ENCODE assay signal across 1 cellular context in the genomic region with DNA sequence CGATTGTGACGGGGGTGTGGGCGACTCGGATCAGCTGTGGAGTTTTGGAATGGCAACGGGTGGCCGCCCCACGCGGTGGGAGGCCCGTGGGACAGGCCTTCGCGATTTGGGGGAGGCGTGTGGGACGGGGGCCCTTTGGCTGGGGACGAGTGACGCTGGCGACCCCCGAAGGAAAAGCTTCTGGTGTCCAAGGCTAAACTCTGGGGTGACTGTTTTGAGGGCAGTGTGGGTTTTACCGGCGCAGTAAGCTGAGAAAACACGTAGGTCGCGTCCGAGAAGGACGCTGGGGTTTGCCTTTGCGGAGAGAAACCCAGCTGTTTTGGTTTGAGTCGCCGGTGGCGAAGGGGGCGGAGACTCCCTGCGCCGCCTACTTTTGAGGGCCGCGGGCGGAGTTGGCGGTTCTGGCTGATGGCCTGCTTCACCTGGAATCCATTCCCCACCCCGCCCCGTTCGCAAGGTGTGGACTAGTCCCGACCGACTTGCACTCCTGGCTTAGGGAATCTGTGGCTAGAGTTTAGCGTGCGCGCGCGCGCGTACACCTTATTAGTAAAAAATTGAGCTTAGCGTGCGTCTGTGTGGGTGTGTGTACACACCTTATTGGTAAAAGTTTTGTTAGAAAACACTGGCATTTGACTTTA.
TF ChIP-seq lines count a peak whose summit lies in the region.

No MANE protein-coding gene starts in this region.

TF ChIP-seq in GM12878, 131 proteins besides CTCF, POLR2A, EP300 and RAD21 (continued from another document):
- TF ChIP-seq, protein P1, sequence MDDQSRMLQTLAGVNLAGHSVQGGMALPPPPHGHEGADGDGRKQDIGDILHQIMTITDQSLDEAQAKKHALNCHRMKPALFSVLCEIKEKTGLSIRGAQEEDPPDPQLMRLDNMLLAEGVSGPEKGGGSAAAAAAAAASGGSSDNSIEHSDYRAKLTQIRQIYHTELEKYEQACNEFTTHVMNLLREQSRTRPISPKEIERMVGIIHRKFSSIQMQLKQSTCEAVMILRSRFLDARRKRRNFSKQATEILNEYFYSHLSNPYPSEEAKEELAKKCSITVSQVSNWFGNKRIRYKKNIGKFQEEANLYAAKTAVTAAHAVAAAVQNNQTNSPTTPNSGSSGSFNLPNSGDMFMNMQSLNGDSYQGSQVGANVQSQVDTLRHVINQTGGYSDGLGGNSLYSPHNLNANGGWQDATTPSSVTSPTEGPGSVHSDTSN (IDR thresholded peaks at IDR 0.05; ENCODE audit: insufficient replicate concordance, low read depth, low read length): peak; percentile 40
- TF ChIP-seq IKZF1 (conservative IDR thresholded peaks at IDR 0.05) (no peak; the same call in 1 of the 2 replicates), MXI1 (IDR thresholded peaks at IDR 0.05; ENCODE audit: low read depth, low read length) (no peak; the same call in 1 of the 2 replicates), ZZZ3 (IDR thresholded peaks at IDR 0.05; ENCODE audit: control insufficient read depth, insufficient read length, low read depth) (no peak), STAT1 (conservative IDR thresholded peaks at IDR 0.05) (no peak), CBFB (IDR thresholded peaks at IDR 0.05; ENCODE audit: low read depth) (0 out of 2 replicates have a peak, but pooled peaks have one; percentile 18), SIN3A (IDR thresholded peaks at IDR 0.05; ENCODE audit: low read depth, low read length) (peak; percentile 78; the same call in 1 of the 2 replicates), RB1 (IDR thresholded peaks at IDR 0.05; ENCODE audit: borderline replicate concordance) (no peak), EED (IDR thresholded peaks at IDR 0.05; ENCODE audit: low read depth) (peak; percentile 39; the same call in 1 of the 2 replicates), ZNF622 (IDR thresholded peaks at IDR 0.05) (no peak), NBN (IDR thresholded peaks at IDR 0.05) (no peak), POLR2AphosphoS5 (IDR thresholded peaks at IDR 0.05; ENCODE audit: low read length) (peak; percentile 87), TARDBP (IDR thresholded peaks at IDR 0.05; ENCODE audit: borderline replicate concordance) (no peak; the same call in 1 of the 2 replicates), SMAD5 (IDR thresholded peaks at IDR 0.05; ENCODE audit: low read depth) (no peak), POU2F2 (IDR thresholded peaks at IDR 0.05; ENCODE audit: borderline replicate concordance, low read depth, low read length) (0 out of 3 replicates have a peak, but pooled peaks have one; percentile 60), TAF1 (IDR thresholded peaks at IDR 0.05; ENCODE audit: borderline replicate concordance, low read depth, low read length) (peak; percentile 65; the same call in 1 of the 2 replicates), TCF12 (IDR thresholded peaks at IDR 0.05; ENCODE audit: low read depth, low read length) (peak; percentile 73; the same call in 1 of the 2 replicates), TCF3 (IDR thresholded peaks at IDR 0.05; ENCODE audit: borderline replicate concordance, insufficient read depth, low read depth, low read length) (peak; percentile 61; the same call in 1 of the 2 replicates), HCFC1 (IDR thresholded peaks at IDR 0.05; ENCODE audit: low read length) (0 out of 2 replicates have a peak, but pooled peaks have one; percentile 28), BHLHE40 (IDR thresholded peaks at IDR 0.05; ENCODE audit: borderline replicate concordance in 1 of 2, low read depth in 2 of 2, low read length in 1 of 2) (peak in 1 of 2 experiments; percentile 8; a peak in 1 of 4 replicates), RUNX3 (IDR thresholded peaks at IDR 0.05; ENCODE audit: low read length) (peak; percentile 72), YY1 (IDR thresholded peaks at IDR 0.05; ENCODE audit: low read depth, low read length) (peak; percentile 61; the same call in 1 of the 2 replicates), IKZF2 (IDR thresholded peaks at IDR 0.05) (peak; percentile 14 to 30; a peak in 1 of 4 replicates), GABPA (IDR thresholded peaks at IDR 0.05; ENCODE audit: low read depth) (0 out of 2 replicates have a peak, but pooled peaks have one; percentile 20), PAX5 (IDR thresholded peaks at IDR 0.05; ENCODE audit: borderline replicate concordance, low read depth, low read length) (peak; percentile 40; the same call in 1 of the 2 replicates), CREB1 (IDR thresholded peaks at IDR 0.05; ENCODE audit: low read depth) (peak; percentile 56; the same call in 1 of the 2 replicates)
- TF ChIP-seq, protein P2, sequence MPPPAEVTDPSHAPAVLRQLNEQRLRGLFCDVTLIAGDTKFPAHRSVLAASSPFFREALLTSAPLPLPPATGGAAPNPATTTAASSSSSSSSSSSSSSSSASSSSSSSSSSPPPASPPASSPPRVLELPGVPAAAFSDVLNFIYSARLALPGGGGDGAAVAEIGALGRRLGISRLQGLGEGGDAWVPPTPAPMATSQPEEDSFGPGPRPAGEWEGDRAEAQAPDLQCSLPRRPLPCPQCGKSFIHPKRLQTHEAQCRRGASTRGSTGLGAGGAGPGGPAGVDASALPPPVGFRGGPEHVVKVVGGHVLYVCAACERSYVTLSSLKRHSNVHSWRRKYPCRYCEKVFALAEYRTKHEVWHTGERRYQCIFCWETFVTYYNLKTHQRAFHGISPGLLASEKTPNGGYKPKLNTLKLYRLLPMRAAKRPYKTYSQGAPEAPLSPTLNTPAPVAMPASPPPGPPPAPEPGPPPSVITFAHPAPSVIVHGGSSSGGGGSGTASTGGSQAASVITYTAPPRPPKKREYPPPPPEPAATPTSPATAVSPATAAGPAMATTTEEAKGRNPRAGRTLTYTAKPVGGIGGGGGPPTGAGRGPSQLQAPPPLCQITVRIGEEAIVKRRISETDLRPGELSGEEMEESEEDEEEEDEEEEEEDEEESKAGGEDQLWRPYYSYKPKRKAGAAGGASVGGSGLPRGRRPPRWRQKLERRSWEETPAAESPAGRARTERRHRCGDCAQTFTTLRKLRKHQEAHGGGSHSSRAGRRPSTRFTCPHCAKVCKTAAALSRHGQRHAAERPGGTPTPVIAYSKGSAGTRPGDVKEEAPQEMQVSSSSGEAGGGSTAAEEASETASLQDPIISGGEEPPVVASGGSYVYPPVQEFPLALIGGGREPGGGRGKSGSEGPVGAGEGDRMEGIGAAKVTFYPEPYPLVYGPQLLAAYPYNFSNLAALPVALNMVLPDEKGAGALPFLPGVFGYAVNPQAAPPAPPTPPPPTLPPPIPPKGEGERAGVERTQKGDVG (CRISPR knock-in tag; IDR thresholded peaks at IDR 0.05): no peak
- TF ChIP-seq, protein P3, sequence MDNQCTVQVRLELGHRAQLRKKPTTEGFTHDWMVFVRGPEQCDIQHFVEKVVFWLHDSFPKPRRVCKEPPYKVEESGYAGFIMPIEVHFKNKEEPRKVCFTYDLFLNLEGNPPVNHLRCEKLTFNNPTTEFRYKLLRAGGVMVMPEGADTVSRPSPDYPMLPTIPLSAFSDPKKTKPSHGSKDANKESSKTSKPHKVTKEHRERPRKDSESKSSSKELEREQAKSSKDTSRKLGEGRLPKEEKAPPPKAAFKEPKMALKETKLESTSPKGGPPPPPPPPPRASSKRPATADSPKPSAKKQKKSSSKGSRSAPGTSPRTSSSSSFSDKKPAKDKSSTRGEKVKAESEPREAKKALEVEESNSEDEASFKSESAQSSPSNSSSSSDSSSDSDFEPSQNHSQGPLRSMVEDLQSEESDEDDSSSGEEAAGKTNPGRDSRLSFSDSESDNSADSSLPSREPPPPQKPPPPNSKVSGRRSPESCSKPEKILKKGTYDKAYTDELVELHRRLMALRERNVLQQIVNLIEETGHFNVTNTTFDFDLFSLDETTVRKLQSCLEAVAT (IDR thresholded peaks at IDR 0.05): peak; percentile 52; the same call in 1 of the 2 replicates
- TF ChIP-seq, protein P4, sequence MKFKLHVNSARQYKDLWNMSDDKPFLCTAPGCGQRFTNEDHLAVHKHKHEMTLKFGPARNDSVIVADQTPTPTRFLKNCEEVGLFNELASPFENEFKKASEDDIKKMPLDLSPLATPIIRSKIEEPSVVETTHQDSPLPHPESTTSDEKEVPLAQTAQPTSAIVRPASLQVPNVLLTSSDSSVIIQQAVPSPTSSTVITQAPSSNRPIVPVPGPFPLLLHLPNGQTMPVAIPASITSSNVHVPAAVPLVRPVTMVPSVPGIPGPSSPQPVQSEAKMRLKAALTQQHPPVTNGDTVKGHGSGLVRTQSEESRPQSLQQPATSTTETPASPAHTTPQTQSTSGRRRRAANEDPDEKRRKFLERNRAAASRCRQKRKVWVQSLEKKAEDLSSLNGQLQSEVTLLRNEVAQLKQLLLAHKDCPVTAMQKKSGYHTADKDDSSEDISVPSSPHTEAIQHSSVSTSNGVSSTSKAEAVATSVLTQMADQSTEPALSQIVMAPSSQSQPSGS (IDR thresholded peaks at IDR 0.05; ENCODE audit: low read length): no peak
- TF ChIP-seq, protein P5, sequence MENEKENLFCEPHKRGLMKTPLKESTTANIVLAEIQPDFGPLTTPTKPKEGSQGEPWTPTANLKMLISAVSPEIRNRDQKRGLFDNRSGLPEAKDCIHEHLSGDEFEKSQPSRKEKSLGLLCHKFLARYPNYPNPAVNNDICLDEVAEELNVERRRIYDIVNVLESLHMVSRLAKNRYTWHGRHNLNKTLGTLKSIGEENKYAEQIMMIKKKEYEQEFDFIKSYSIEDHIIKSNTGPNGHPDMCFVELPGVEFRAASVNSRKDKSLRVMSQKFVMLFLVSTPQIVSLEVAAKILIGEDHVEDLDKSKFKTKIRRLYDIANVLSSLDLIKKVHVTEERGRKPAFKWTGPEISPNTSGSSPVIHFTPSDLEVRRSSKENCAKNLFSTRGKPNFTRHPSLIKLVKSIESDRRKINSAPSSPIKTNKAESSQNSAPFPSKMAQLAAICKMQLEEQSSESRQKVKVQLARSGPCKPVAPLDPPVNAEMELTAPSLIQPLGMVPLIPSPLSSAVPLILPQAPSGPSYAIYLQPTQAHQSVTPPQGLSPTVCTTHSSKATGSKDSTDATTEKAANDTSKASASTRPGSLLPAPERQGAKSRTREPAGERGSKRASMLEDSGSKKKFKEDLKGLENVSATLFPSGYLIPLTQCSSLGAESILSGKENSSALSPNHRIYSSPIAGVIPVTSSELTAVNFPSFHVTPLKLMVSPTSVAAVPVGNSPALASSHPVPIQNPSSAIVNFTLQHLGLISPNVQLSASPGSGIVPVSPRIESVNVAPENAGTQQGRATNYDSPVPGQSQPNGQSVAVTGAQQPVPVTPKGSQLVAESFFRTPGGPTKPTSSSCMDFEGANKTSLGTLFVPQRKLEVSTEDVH (IDR thresholded peaks at IDR 0.05; ENCODE audit: low read depth, partially characterized antibody): no peak
- TF ChIP-seq, protein P6, sequence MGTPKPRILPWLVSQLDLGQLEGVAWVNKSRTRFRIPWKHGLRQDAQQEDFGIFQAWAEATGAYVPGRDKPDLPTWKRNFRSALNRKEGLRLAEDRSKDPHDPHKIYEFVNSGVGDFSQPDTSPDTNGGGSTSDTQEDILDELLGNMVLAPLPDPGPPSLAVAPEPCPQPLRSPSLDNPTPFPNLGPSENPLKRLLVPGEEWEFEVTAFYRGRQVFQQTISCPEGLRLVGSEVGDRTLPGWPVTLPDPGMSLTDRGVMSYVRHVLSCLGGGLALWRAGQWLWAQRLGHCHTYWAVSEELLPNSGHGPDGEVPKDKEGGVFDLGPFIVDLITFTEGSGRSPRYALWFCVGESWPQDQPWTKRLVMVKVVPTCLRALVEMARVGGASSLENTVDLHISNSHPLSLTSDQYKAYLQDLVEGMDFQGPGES (IDR thresholded peaks at IDR 0.05): no peak
- TF ChIP-seq, protein P7, sequence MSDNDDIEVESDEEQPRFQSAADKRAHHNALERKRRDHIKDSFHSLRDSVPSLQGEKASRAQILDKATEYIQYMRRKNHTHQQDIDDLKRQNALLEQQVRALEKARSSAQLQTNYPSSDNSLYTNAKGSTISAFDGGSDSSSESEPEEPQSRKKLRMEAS (IDR thresholded peaks at IDR 0.05; ENCODE audit: low read depth, low read length): peak; percentile 34; the same call in 1 of the 2 replicates
